ENCODE assay signal across 35 cellular contexts in genomic region chr17:33204701-33205100, GRCh38.
"Had no signal": no experiment of that assay in that cellular context is flagged by ENCODE, and none has a peak within 500 bp of the region (broad histone marks: within the 10 kb centered on the region; RNA-seq: fewer than 3 reads in every experiment).

No MANE protein-coding gene starts in this region.

- H3K27me3 ChIP-seq: adrenal gland, ascending aorta, body of pancreas, brain microvascular endothelial cell, cardiac muscle cell had no signal

- H3K36me3 ChIP-seq: adrenal gland, ascending aorta, brain microvascular endothelial cell, breast epithelium, cardiac muscle cell had no signal

- H3K9me3 ChIP-seq: adrenal gland, ascending aorta, body of pancreas, breast epithelium had no signal

- H3K4me1 Mint-ChIP-seq: activated naive CD4-positive, alpha-beta T cell treated with anti-CD3 and anti-CD28 coated beads, Interleukin-2, amount 10 ng/mL, durations not matched to agents 7 days and 5 days; activated naive CD4-positive, alpha-beta T cell treated with anti-CD3 and anti-CD28 coated beads, Interleukin-2, amount 50 U/mL, for 24 hours; activated naive CD8-positive, alpha-beta T cell treated with anti-CD3 and anti-CD28 coated beads for 36 hours; activated naive CD8-positive, alpha-beta T cell treated with anti-CD3 and anti-CD28 coated beads, Interleukin-2, amount 10 ng/mL, durations not matched to agents 7 days and 5 days; activated naive CD8-positive, alpha-beta T cell treated with anti-CD3 and anti-CD28 coated beads, Interleukin-2, amount 50 U/mL, for 24 hours; central memory CD8-positive, alpha-beta T cell had no signal

- ATAC-seq: activated naive CD4-positive, alpha-beta T cell treated with anti-CD3 and anti-CD28 coated beads, Interleukin-2, amount 50 U/mL, for 72 hours; activated naive CD8-positive, alpha-beta T cell treated with anti-CD3 and anti-CD28 coated beads, Interleukin-2, amount 50 U/mL, for 24 hours; activated T-cell treated with anti-CD3 and anti-CD28 coated beads, Interleukin-2, amount 50 U/mL, for 4 hours; activated T-cell treated with anti-CD3 and anti-CD28 coated beads, Interleukin-2, amount 50 U/mL, for 72 hours; body of pancreas had no signal

- H3K27ac Mint-ChIP-seq: activated naive CD4-positive, alpha-beta T cell treated with anti-CD3 and anti-CD28 coated beads for 36 hours; activated naive CD4-positive, alpha-beta T cell treated with anti-CD3 and anti-CD28 coated beads, Interleukin-2, amount 10 ng/mL, durations not matched to agents 7 days and 5 days; activated naive CD4-positive, alpha-beta T cell treated with anti-CD3 and anti-CD28 coated beads, Interleukin-2, amount 50 U/mL, for 24 hours; activated naive CD4-positive, alpha-beta T cell treated with anti-CD3 and anti-CD28 coated beads, Interleukin-2, amount 50 U/mL, for 72 hours; activated naive CD8-positive, alpha-beta T cell; activated naive CD8-positive, alpha-beta T cell treated with anti-CD3 and anti-CD28 coated beads for 36 hours; activated naive CD8-positive, alpha-beta T cell treated with anti-CD3 and anti-CD28 coated beads, Interleukin-2, amount 10 ng/mL, durations not matched to agents 7 days and 5 days; activated naive CD8-positive, alpha-beta T cell treated with anti-CD3 and anti-CD28 coated beads, Interleukin-2, amount 50 U/mL, for 24 hours; activated T-cell treated with anti-CD3 and anti-CD28 coated beads, Interleukin-2, amount 50 U/mL, for 24 hours; activated T-cell treated with anti-CD3 and anti-CD28 coated beads, Interleukin-2, amount 50 U/mL, for 72 hours; activated T-helper 1 cell treated with anti-CD3 and anti-CD28 coated beads, Interleukin-12 subunit alpha, Interleukin-12 subunit beta, Interleukin-2, Interleukin-4 antibody, amounts not matched to agents 30 ng/mL and 10 ng/mL and 1 ng/mL, durations not matched to agents 14 hours and 24 hours and 36 hours; activated T-helper 2 cell treated with anti-CD3 and anti-CD28 coated beads, Interferon-gamma antibody, Interleukin-2, Interleukin-4, amounts not matched to agents 10 μg/mL and 5 μg/mL and 100 μg/mL, durations not matched to agents 14 hours and 24 hours and 36 hours; brain had no signal

- H3K36me3 Mint-ChIP-seq: activated naive CD4-positive, alpha-beta T cell treated with anti-CD3 and anti-CD28 coated beads, Interleukin-2, amount 10 ng/mL, durations not matched to agents 7 days and 5 days; activated naive CD4-positive, alpha-beta T cell treated with anti-CD3 and anti-CD28 coated beads, Interleukin-2, amount 50 U/mL, for 24 hours; activated naive CD4-positive, alpha-beta T cell treated with anti-CD3 and anti-CD28 coated beads, Interleukin-2, amount 50 U/mL, for 72 hours; activated naive CD8-positive, alpha-beta T cell; activated naive CD8-positive, alpha-beta T cell treated with anti-CD3 and anti-CD28 coated beads for 36 hours; activated naive CD8-positive, alpha-beta T cell treated with anti-CD3 and anti-CD28 coated beads, Interleukin-2, amount 10 ng/mL, durations not matched to agents 7 days and 5 days; brain had no signal

- H3K4me3 ChIP-seq: adrenal gland, ascending aorta, body of pancreas, breast epithelium, cardiac muscle cell had no signal

- H3K9me3 Mint-ChIP-seq: activated naive CD4-positive, alpha-beta T cell treated with anti-CD3 and anti-CD28 coated beads for 36 hours; activated naive CD4-positive, alpha-beta T cell treated with anti-CD3 and anti-CD28 coated beads, Interleukin-2, amount 10 ng/mL, durations not matched to agents 7 days and 5 days; activated naive CD4-positive, alpha-beta T cell treated with anti-CD3 and anti-CD28 coated beads, Interleukin-2, amount 50 U/mL, for 24 hours; activated naive CD4-positive, alpha-beta T cell treated with anti-CD3 and anti-CD28 coated beads, Interleukin-2, amount 50 U/mL, for 72 hours; activated naive CD8-positive, alpha-beta T cell treated with anti-CD3 and anti-CD28 coated beads for 36 hours; activated naive CD8-positive, alpha-beta T cell treated with anti-CD3 and anti-CD28 coated beads, Interleukin-2, amount 10 ng/mL, durations not matched to agents 7 days and 5 days; activated naive CD8-positive, alpha-beta T cell treated with anti-CD3 and anti-CD28 coated beads, Interleukin-2, amount 50 U/mL, for 24 hours; activated T-cell treated with anti-CD3 and anti-CD28 coated beads, Interleukin-2, amount 50 U/mL, for 24 hours; activated T-cell treated with anti-CD3 and anti-CD28 coated beads, Interleukin-2, amount 50 U/mL, for 4 hours; activated T-cell treated with anti-CD3 and anti-CD28 coated beads, Interleukin-2, amount 50 U/mL, for 72 hours; activated T-helper 1 cell treated with anti-CD3 and anti-CD28 coated beads, Interleukin-12 subunit alpha, Interleukin-12 subunit beta, Interleukin-2, Interleukin-4 antibody, amounts not matched to agents 30 ng/mL and 10 ng/mL and 1 ng/mL, durations not matched to agents 14 hours and 24 hours and 36 hours; activated T-helper 2 cell treated with anti-CD3 and anti-CD28 coated beads, Interferon-gamma antibody, Interleukin-2, Interleukin-4, amounts not matched to agents 10 μg/mL and 5 μg/mL and 100 μg/mL, durations not matched to agents 14 hours and 24 hours and 36 hours; central memory CD8-positive, alpha-beta T cell had no signal

- H3K27ac ChIP-seq: adrenal gland, ascending aorta, body of pancreas, brain microvascular endothelial cell, breast epithelium, cardiac muscle cell had no signal

- H3K4me1 ChIP-seq: adrenal gland, ascending aorta, body of pancreas, breast epithelium had no signal

- DNase-seq: activated effector memory CD4-positive, alpha-beta T cell treated with anti-CD3 and anti-CD28 coated beads, Interleukin-2, amount 50 U/mL, for 16 hours; activated effector memory CD4-positive, alpha-beta T cell treated with Interleukin-2 at 50 U/mL for 16 hours; activated gamma-delta T cell; activated gamma-delta T cell treated with Interleukin-2 at 50 U/mL for 16 hours; activated naive CD4-positive, alpha-beta T cell; activated naive CD4-positive, alpha-beta T cell treated with anti-CD3 and anti-CD28 coated beads for 36 hours; activated naive CD4-positive, alpha-beta T cell treated with anti-CD3 and anti-CD28 coated beads, Interleukin-2, amount 10 ng/mL, durations not matched to agents 7 days and 5 days; activated naive CD4-positive, alpha-beta T cell treated with anti-CD3 and anti-CD28 coated beads, Interleukin-2, amount 50 U/mL, for 16 hours; activated naive CD4-positive, alpha-beta T cell treated with Interleukin-2 at 50 U/mL for 16 hours; activated naive CD8-positive, alpha-beta T cell treated with anti-CD3 and anti-CD28 coated beads for 36 hours; activated naive CD8-positive, alpha-beta T cell treated with anti-CD3 and anti-CD28 coated beads, Interleukin-2, amount 10 ng/mL, durations not matched to agents 7 days and 5 days; activated naive CD8-positive, alpha-beta T cell treated with anti-CD3 and anti-CD28 coated beads, Interleukin-2, amount 50 U/mL, for 24 hours; activated T-cell treated with anti-CD3 and anti-CD28 coated beads for 4 hours; activated T-cell treated with anti-CD3 and anti-CD28 coated beads, Interleukin-2, amount 50 U/mL, for 1 hour; activated T-cell treated with anti-CD3 and anti-CD28 coated beads, Interleukin-2, amount 50 U/mL, for 24 hours; activated T-cell treated with anti-CD3 and anti-CD28 coated beads, Interleukin-2, amount 50 U/mL, for 4 hours; activated T-cell treated with anti-CD3 and anti-CD28 coated beads, Interleukin-2, amount 50 U/mL, for 48 hours; activated T-cell treated with anti-CD3 and anti-CD28 coated beads, Interleukin-2, amount 50 U/mL, for 72 hours; adrenal gland; amniotic stem cell; amygdala; aorta; body of pancreas; brain microvascular endothelial cell; central memory CD4-positive, alpha-beta T cell had no signal

- H3K4me3 Mint-ChIP-seq: activated naive CD4-positive, alpha-beta T cell treated with anti-CD3 and anti-CD28 coated beads for 36 hours; activated naive CD4-positive, alpha-beta T cell treated with anti-CD3 and anti-CD28 coated beads, Interleukin-2, amount 10 ng/mL, durations not matched to agents 7 days and 5 days; activated naive CD4-positive, alpha-beta T cell treated with anti-CD3 and anti-CD28 coated beads, Interleukin-2, amount 50 U/mL, for 24 hours; activated naive CD8-positive, alpha-beta T cell; activated naive CD8-positive, alpha-beta T cell treated with anti-CD3 and anti-CD28 coated beads for 36 hours; activated naive CD8-positive, alpha-beta T cell treated with anti-CD3 and anti-CD28 coated beads, Interleukin-2, amount 10 ng/mL, durations not matched to agents 7 days and 5 days; activated naive CD8-positive, alpha-beta T cell treated with anti-CD3 and anti-CD28 coated beads, Interleukin-2, amount 50 U/mL, for 24 hours; activated T-cell treated with anti-CD3 and anti-CD28 coated beads, Interleukin-2, amount 50 U/mL, for 24 hours; activated T-cell treated with anti-CD3 and anti-CD28 coated beads, Interleukin-2, amount 50 U/mL, for 4 hours; activated T-cell treated with anti-CD3 and anti-CD28 coated beads, Interleukin-2, amount 50 U/mL, for 72 hours; activated T-helper 1 cell treated with anti-CD3 and anti-CD28 coated beads, Interleukin-12 subunit alpha, Interleukin-12 subunit beta, Interleukin-2, Interleukin-4 antibody, amounts not matched to agents 30 ng/mL and 10 ng/mL and 1 ng/mL, durations not matched to agents 14 hours and 24 hours and 36 hours; brain; central memory CD8-positive, alpha-beta T cell had no signal

- H3K27me3 Mint-ChIP-seq: activated naive CD4-positive, alpha-beta T cell treated with anti-CD3 and anti-CD28 coated beads, Interleukin-2, amount 10 ng/mL, durations not matched to agents 7 days and 5 days had no signal
